In genomic region chr12:39723831-39724230, GRCh38 we compare ENCODE assay signal across 10 cellular contexts.
DNase-seq lines count a peak whose midpoint lies in the region; ATAC-seq, FAIRE-seq and TF ChIP-seq lines count a peak whose summit lies in the region.
"Had no signal": no experiment of that assay in that cellular context is flagged by ENCODE, and none has a peak within 500 bp of the region (broad histone marks: within the 10 kb centered on the region; RNA-seq: fewer than 3 reads in every experiment).

No MANE protein-coding gene starts in this region.

- TF ChIP-seq POLR2A in H54 (IDR thresholded peaks at IDR 0.05; ENCODE audit: low read depth, low read length) = no peak

- no peak overlapping the region for H3K27ac Mint-ChIP-seq in T-helper 17 cell

- DNase-seq in AG20443 (ENCODE audit: low spot score) (peak; percentile 21), H54 (ENCODE audit: insufficient read length, low spot score) (peak; percentile 9), RPMI7951 (ENCODE audit: low read depth) (peak; percentile 51), fibroblast of peridontal ligament (ENCODE audit: extremely low read depth) (peak; percentile 80), NCI-H1436 (lab: John Stamatoyannopoulos, UW) (no peak), coronary artery (ENCODE audit: low spot score) (no peak), T-helper 17 cell (no peak)
- DNase-seq: NCI-H187 treated with DMSO at 0.1 percent for 48 hours had no signal

- H3K4me3 ChIP-seq in coronary artery = no peak overlapping the region

- no peak overlapping the region for H3K4me3 Mint-ChIP-seq in T-helper 17 cell

- H3K27me3 Mint-ChIP-seq in T-helper 17 cell = no peaks in the 10 kb centered on the region

- no peaks in the 10 kb centered on the region for H3K36me3 Mint-ChIP-seq in T-helper 17 cell (ENCODE audit: low read depth)

- no peaks in the 10 kb centered on the region for H3K4me1 Mint-ChIP-seq in T-helper 17 cell

- H3K27ac ChIP-seq in coronary artery = no peak overlapping the region

- no peaks in the 10 kb centered on the region for H3K9me3 ChIP-seq in T-helper 17 cell (ENCODE audit: control insufficient read depth, low read length, poor library complexity, severe bottlenecking)

- TF ChIP-seq CTCF in coronary artery (IDR thresholded peaks at IDR 0.05) = no peak

- peak; percentile 90 for FAIRE-seq in H54 (lab: Jason Lieb, UNC)
- FAIRE-seq: endometrium had no signal

- no peak for ATAC-seq in GM21723 (IDR thresholded peaks at IDR 0.05; ENCODE audit: unreplicated experiment)
- ATAC-seq in T-helper 17 cell = no peak

Comparison
In these comparisons a context has a peak if more than half of its experiments do, and no peak if none do; other contexts are left out.
1. DNase-seq: peak in AG20443 (single experiment), H54 (single experiment), RPMI7951 (single experiment) and fibroblast of peridontal ligament (single experiment); none in NCI-H1436 (single experiment), coronary artery (single experiment) and T-helper 17 cell (0 of 3).